In genomic region chr1:32199717-32200072, GRCh38 we compare ENCODE assay signal across 1 cellular context.
TF ChIP-seq lines count a peak whose summit lies in the region.

No MANE protein-coding gene starts in this region.

TF ChIP-seq in K562, 482 proteins besides CTCF, POLR2A, EP300 and RAD21:
- TF ChIP-seq MBD2 (IDR thresholded peaks at IDR 0.05; ENCODE audit: borderline replicate concordance, low read depth) (no peak), ZNF740 (CRISPR knock-in tag; IDR thresholded peaks at IDR 0.05) (peak; percentile 15; the same call in 1 of the 2 replicates), ZNF740 (tag; IDR thresholded peaks at IDR 0.05) (no peak), TGIF2 (CRISPR knock-in tag; IDR thresholded peaks at IDR 0.05) (no peak), POLR2G (IDR thresholded peaks at IDR 0.05; ENCODE audit: low read depth, low read length) (peak; percentile 74), HNRNPUL1 (IDR thresholded peaks at IDR 0.05; ENCODE audit: low read length) (no peak), ZNF280B (CRISPR knock-in tag; IDR thresholded peaks at IDR 0.05) (no peak), C11orf30 (IDR thresholded peaks at IDR 0.05; ENCODE audit: low read depth) (no peak), MAFG (tag; conservative IDR thresholded peaks at IDR 0.05) (no peak)
- TF ChIP-seq, protein P1, sequence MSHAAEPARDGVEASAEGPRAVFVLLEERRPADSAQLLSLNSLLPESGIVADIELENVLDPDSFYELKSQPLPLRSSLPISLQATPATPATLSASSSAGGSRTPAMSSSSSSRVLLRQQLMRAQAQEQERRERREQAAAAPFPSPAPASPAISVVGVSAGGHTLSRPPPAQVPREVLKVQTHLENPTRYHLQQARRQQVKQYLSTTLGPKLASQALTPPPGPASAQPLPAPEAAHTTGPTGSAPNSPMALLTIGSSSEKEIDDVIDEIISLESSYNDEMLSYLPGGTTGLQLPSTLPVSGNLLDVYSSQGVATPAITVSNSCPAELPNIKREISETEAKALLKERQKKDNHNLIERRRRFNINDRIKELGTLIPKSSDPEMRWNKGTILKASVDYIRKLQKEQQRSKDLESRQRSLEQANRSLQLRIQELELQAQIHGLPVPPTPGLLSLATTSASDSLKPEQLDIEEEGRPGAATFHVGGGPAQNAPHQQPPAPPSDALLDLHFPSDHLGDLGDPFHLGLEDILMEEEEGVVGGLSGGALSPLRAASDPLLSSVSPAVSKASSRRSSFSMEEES (CRISPR knock-in tag; IDR thresholded peaks at IDR 0.05): no peak
- TF ChIP-seq, protein P2, sequence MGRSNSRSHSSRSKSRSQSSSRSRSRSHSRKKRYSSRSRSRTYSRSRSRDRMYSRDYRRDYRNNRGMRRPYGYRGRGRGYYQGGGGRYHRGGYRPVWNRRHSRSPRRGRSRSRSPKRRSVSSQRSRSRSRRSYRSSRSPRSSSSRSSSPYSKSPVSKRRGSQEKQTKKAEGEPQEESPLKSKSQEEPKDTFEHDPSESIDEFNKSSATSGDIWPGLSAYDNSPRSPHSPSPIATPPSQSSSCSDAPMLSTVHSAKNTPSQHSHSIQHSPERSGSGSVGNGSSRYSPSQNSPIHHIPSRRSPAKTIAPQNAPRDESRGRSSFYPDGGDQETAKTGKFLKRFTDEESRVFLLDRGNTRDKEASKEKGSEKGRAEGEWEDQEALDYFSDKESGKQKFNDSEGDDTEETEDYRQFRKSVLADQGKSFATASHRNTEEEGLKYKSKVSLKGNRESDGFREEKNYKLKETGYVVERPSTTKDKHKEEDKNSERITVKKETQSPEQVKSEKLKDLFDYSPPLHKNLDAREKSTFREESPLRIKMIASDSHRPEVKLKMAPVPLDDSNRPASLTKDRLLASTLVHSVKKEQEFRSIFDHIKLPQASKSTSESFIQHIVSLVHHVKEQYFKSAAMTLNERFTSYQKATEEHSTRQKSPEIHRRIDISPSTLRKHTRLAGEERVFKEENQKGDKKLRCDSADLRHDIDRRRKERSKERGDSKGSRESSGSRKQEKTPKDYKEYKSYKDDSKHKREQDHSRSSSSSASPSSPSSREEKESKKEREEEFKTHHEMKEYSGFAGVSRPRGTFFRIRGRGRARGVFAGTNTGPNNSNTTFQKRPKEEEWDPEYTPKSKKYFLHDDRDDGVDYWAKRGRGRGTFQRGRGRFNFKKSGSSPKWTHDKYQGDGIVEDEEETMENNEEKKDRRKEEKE (IDR thresholded peaks at IDR 0.05; ENCODE audit: borderline replicate concordance in 1 of 2, control insufficient read depth in 1 of 2, low read depth in 2 of 2, low read length in 1 of 2): no peak
